In the genomic region with DNA sequence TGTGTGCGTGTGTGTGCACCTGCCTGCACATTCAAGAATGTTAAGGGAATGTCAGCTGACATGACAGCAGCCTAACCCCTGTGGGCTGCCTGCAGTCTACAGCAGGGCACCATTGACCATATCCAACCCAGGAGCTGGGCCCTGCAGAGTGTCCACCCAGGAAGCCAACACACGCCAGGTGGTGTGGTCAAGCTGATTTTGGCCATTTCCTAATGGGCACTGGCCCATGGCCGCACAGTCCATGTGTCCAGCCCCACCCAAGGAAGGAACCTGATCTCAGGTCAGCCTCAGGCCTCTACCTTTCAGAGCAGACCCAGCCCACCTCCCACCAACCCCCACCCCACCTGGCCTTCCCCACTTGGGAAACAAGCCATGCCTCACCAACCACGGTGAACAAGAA, we compare ENCODE assay signal across 8 cellular contexts.
"Had no signal": no experiment of that assay in that cellular context is flagged by ENCODE, and none has a peak within 500 bp of the region (broad histone marks: within the 10 kb centered on the region; RNA-seq: fewer than 3 reads in every experiment).

No MANE protein-coding gene starts in this region.

- H3K36me3 ChIP-seq: HAP-1 had no signal

- FAIRE-seq: HTR-8/SVneo had no signal

- H3K4me3 ChIP-seq: GM23338, HAP-1 had no signal

- H3K9me3 ChIP-seq: HAP-1 had no signal

- H3K4me1 ChIP-seq: HAP-1 had no signal

- H3K4me2 ChIP-seq: GM23338 had no signal

- DNase-seq: H7, HFFc6, IMR-90, KBM-7 had no signal

- H2AFZ ChIP-seq: GM23338 had no signal

- ATAC-seq: GM23338, HCT116 had no signal
